10 cellular contexts compared by ENCODE assay signal in genomic region chr5:153490124-153491085, GRCh38. TPM values are rescaled to one million over a fixed set of nuclear protein-coding genes. Genes with fewer than 3 reads are reported as not detected.
DNase-seq lines count a peak whose midpoint lies in the region; ATAC-seq and TF ChIP-seq lines count a peak whose summit lies in the region.
"Had no signal": no experiment of that assay in that cellular context is flagged by ENCODE, and none has a peak within 500 bp of the region (broad histone marks: within the 10 kb centered on the region; RNA-seq: fewer than 3 reads in every experiment).

GRIA1 (plus strand) TSS chr5:153490670.

- H3K4me2 ChIP-seq in mesendoderm (ENCODE audit: low read length) = peak within 1 kb of the TSS; percentile 10
- H3K4me2 ChIP-seq: BLaER1 treated with 17β-estradiol and CSF1 and Interleukin-3, amounts not matched to agents 10 nM and 100 nM had no signal

- no peaks in the 10 kb centered on the region for H3K36me3 ChIP-seq in heart left ventricle
- H3K36me3 ChIP-seq in mesendoderm (ENCODE audit: control insufficient read depth, insufficient read depth, low read length) = no peaks in the 10 kb centered on the region
- no peaks in the 10 kb centered on the region for H3K36me3 ChIP-seq in aorta (ENCODE audit: control insufficient read depth in 1 of 2, insufficient read depth in 2 of 2, low read length in 1 of 2)
- H3K36me3 ChIP-seq: BLaER1 treated with 17β-estradiol and CSF1 and Interleukin-3, amounts not matched to agents 10 nM and 100 nM had no signal

- intact Hi-C loops in right cardiac atrium (cut with DNase I) = loop anchor here in 3 of 4 donors (5.0 to 10.0 kb wide), 4 partner anchors 224 to 474 kb away; no protein-coding TSS in a partner anchor
- intact Hi-C loops in heart left ventricle (cut with DNase I) = loop anchor here in 3 of 10 donors (10.0 kb wide), 3 partner anchors 224 to 956 kb away; no protein-coding TSS in a partner anchor
- intact Hi-C loops in aorta (cut with DNase I) = loop anchor here (10.0 kb wide), 3 partner anchors 134 to 474 kb away; no protein-coding TSS in a partner anchor

- H3K79me2 ChIP-seq in mesendoderm (ENCODE audit: control insufficient read depth, insufficient read depth, low read length) = no peaks in the 10 kb centered on the region

- H3K79me1 ChIP-seq in mesendoderm (ENCODE audit: low read length) = no peaks in the 10 kb centered on the region

- H3K23ac ChIP-seq in mesendoderm (ENCODE audit: low read length) = no peak within 1 kb of the TSS

- no peak for TF ChIP-seq POLR2A in heart left ventricle (IDR thresholded peaks at IDR 0.05)

- no peaks in the 10 kb centered on the region for H3K4me1 ChIP-seq in right cardiac atrium (ENCODE audit: control insufficient read depth, insufficient read depth, low read length)
- H3K4me1 ChIP-seq in heart left ventricle = peaks cover 0 to 8% (median 0%) of the 10 kb centered on the region in 12 donors
- H3K4me1 ChIP-seq in mesendoderm (ENCODE audit: control insufficient read depth, low read depth, low read length) = no peaks in the 10 kb centered on the region
- H3K4me1 ChIP-seq in aorta (ENCODE audit: control insufficient read depth in 1 of 2, insufficient read depth in 2 of 2, low read length in 2 of 2) = no peaks in the 10 kb centered on the region

- no peak within 1 kb of the TSS for H2BK5ac ChIP-seq in mesendoderm (ENCODE audit: low read length)

- WGBS in right cardiac atrium = 9% methylated on average over 21 of the region's 21 CpGs
- WGBS in heart left ventricle, 4 donors = 9 to 12% (median 11%) methylated on average over 21 of the region's 21 CpGs
- WGBS in mesendoderm (ENCODE audit: extremely low coverage, insufficient coverage, low lambda C conversion rate) = no CpG with 5 or more reads among the region's 21 CpGs
- 10 to 12% methylated on average over 21 of the region's 21 CpGs for WGBS in aorta, 2 donors

- no peak within 1 kb of the TSS for H4K8ac ChIP-seq in mesendoderm (ENCODE audit: low read depth, low read length)

- DNase-seq in right cardiac atrium (no peak), heart left ventricle (no peak), choroid plexus epithelial cell (ENCODE audit: low read depth) (peak; percentile 17), mesendoderm (peak; percentile 61), aorta (no peak), GDM1 (lab: John Stamatoyannopoulos, UW) (no peak), midbrain (lab: John Stamatoyannopoulos, UW) (no peak)
- DNase-seq in activated CD4-positive, alpha-beta T cell treated with anti-CD3 and anti-CD28 coated beads for 4 hours = no peak
- DNase-seq: MM.1S had no signal

- ATAC-seq in right cardiac atrium (no peak), heart left ventricle (no peak), aorta (ENCODE audit: low FRiP score) (peak; percentile 44)

- H3K18ac ChIP-seq in mesendoderm (ENCODE audit: low read length) = no peak within 1 kb of the TSS

- H3K27ac ChIP-seq in right cardiac atrium (ENCODE audit: low read length) (no peak within 1 kb of the TSS), heart left ventricle (no peak within 1 kb of the TSS), mesendoderm (ENCODE audit: low read depth, low read length) (no peak within 1 kb of the TSS), aorta (ENCODE audit: low read depth in 1 of 2, low read length in 2 of 2) (no peak within 1 kb of the TSS)
- H3K27ac ChIP-seq: BLaER1 treated with 17β-estradiol and CSF1 and Interleukin-3, amounts not matched to agents 10 nM and 100 nM had no signal

- H2BK15ac ChIP-seq in mesendoderm (replicated peaks; ENCODE audit: low read depth) = no peak within 1 kb of the TSS

- no peaks in the 10 kb centered on the region for H3K27me3 ChIP-seq in right cardiac atrium (ENCODE audit: control insufficient read depth, insufficient read depth)
- peaks cover 9 to 43% (median 18%) of the 10 kb centered on the region in 9 donors for H3K27me3 ChIP-seq in heart left ventricle
- H3K27me3 ChIP-seq in mesendoderm (ENCODE audit: insufficient read depth, low read length, poor library complexity) = no peaks in the 10 kb centered on the region
- H3K27me3 ChIP-seq in aorta (ENCODE audit: control insufficient read depth in 1 of 2, insufficient read depth in 2 of 2, low read length in 1 of 2) = no peaks in the 10 kb centered on the region

- peak within 1 kb of the TSS; percentile 0 for H3K9ac ChIP-seq in mesendoderm (ENCODE audit: low read length)
- H3K9ac ChIP-seq: BLaER1 treated with 17β-estradiol and CSF1 and Interleukin-3, amounts not matched to agents 10 nM and 100 nM had no signal

- no peak within 1 kb of the TSS for H2BK120ac ChIP-seq in mesendoderm (ENCODE audit: low read depth, low read length)

- TF ChIP-seq CTCF in heart left ventricle (IDR thresholded peaks at IDR 0.05) = no peak
- no peak for TF ChIP-seq CTCF in choroid plexus epithelial cell (conservative IDR thresholded peaks at IDR 0.05; ENCODE audit: low read depth, low read length)

- H3K9me3 ChIP-seq in right cardiac atrium (ENCODE audit: control insufficient read depth, low read length) (no peaks in the 10 kb centered on the region), heart left ventricle (no peaks in the 10 kb centered on the region), aorta (ENCODE audit: control insufficient read depth, low read length) (no peaks in the 10 kb centered on the region)
- H3K9me3 ChIP-seq: BLaER1 treated with 17β-estradiol and CSF1 and Interleukin-3, amounts not matched to agents 10 nM and 100 nM had no signal

- peak within 1 kb of the TSS; percentile 73 for H3K56ac ChIP-seq in mesendoderm (ENCODE audit: low read length)

- no peak within 1 kb of the TSS for H2AK5ac ChIP-seq in mesendoderm (ENCODE audit: low read length)

- H3K4ac ChIP-seq in mesendoderm (ENCODE audit: low read depth, low read length) = no peak within 1 kb of the TSS

- no peak within 1 kb of the TSS for H4K5ac ChIP-seq in mesendoderm (ENCODE audit: low read length)

- H3K4me3 ChIP-seq in right cardiac atrium (ENCODE audit: low read length) = peak within 1 kb of the TSS; percentile 40
- H3K4me3 ChIP-seq in heart left ventricle = peak within 1 kb of the TSS in 6 of 12 donors; percentile 8 to 40 (median 24)
- H3K4me3 ChIP-seq in choroid plexus epithelial cell (ENCODE audit: low read depth, low read length) = no peak within 1 kb of the TSS
- peak within 1 kb of the TSS; percentile 1 for H3K4me3 ChIP-seq in mesendoderm (ENCODE audit: low read length)
- H3K4me3 ChIP-seq in aorta (ENCODE audit: low read length in 2 of 2) = peak within 1 kb of the TSS; percentile 81 to 91
- H3K4me3 ChIP-seq: BLaER1 treated with 17β-estradiol and CSF1 and Interleukin-3, amounts not matched to agents 10 nM and 100 nM had no signal

RNA-seq across cellular contexts. Expression of gene GRIA1, which starts in this region (rescaled TPM):
- total RNA-seq in right cardiac atrium (1 to 10 TPM in 1 of 4 donors, under 1 TPM in 3; 0.42 to 1.2 (median 0.44) TPM), heart left ventricle (1 to 10 TPM in 1 of 9 donors, under 1 TPM in 5, not detected in 3; 0.07 to 1.5 (median 0.54) TPM), aorta (1 to 10 TPM; 6.3 to 6.5 TPM)
- polyA plus RNA-seq in right cardiac atrium (0.20 TPM), heart left ventricle (under 1 TPM; 0.12 to 0.15 TPM), aorta (10 to 100 TPM in 1 of 2 donors, 1 to 10 TPM in 1; 7.5 to 20.2 TPM)
- polyA plus RNA-seq in mesendoderm (2013, experiment 1 of 2) = 0.21 TPM
- 0.41 TPM for polyA plus RNA-seq in mesendoderm (2013, experiment 2 of 2)

Comparison
In these comparisons a context has a peak if more than half of its experiments do, and no peak if none do; other contexts are left out.
1. DNase-seq: peak in choroid plexus epithelial cell (single experiment) and mesendoderm (single experiment); none in right cardiac atrium (0 of 3), heart left ventricle (0 of 5), aorta (0 of 2), activated CD4-positive, alpha-beta T cell treated with anti-CD3 and anti-CD28 coated beads for 4 hours (0 of 2), GDM1 (single experiment) and midbrain (single experiment).